Comparison of ENCODE assay signal across 1 cellular context in the genomic region with DNA sequence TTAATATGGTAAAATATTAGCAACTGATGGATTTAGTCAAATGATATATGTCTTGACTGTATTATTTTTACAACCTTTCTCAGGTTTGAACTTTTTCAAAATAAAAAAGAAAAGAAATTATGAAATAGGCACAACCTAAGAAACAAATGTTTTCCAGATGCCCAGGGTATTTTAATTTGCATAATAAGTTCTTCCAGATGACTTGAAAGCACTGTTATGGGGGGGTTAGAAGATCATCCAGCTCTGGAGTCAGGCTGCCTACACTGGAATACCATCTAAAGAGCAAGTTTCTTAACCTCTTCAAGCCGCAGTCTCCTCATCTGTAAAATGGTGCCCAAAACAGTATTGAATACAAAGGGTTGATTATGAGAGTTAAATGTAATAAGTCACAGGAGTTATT.
TF ChIP-seq lines count a peak whose summit lies in the region.

No MANE protein-coding gene starts in this region.

TF ChIP-seq in IMR-90, 13 proteins besides CTCF, POLR2A, EP300 and RAD21:
- no peak for TF ChIP-seq MAZ (IDR thresholded peaks at IDR 0.05; ENCODE audit: borderline replicate concordance, low read depth, low read length)
- TF ChIP-seq, protein P1, sequence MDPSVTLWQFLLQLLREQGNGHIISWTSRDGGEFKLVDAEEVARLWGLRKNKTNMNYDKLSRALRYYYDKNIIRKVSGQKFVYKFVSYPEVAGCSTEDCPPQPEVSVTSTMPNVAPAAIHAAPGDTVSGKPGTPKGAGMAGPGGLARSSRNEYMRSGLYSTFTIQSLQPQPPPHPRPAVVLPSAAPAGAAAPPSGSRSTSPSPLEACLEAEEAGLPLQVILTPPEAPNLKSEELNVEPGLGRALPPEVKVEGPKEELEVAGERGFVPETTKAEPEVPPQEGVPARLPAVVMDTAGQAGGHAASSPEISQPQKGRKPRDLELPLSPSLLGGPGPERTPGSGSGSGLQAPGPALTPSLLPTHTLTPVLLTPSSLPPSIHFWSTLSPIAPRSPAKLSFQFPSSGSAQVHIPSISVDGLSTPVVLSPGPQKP (IDR thresholded peaks at IDR 0.05; ENCODE audit: borderline replicate concordance, low read depth, low read length) = no peak
- TF ChIP-seq SMC3 (IDR thresholded peaks at IDR 0.05; ENCODE audit: low read depth, low read length) = no peak
- no peak for TF ChIP-seq RCOR1 (IDR thresholded peaks at IDR 0.05; ENCODE audit: insufficient replicate concordance, low read length)
- no peak for TF ChIP-seq MAFK (IDR thresholded peaks at IDR 0.05; ENCODE audit: low read depth, low read length)
- TF ChIP-seq, protein P2, sequence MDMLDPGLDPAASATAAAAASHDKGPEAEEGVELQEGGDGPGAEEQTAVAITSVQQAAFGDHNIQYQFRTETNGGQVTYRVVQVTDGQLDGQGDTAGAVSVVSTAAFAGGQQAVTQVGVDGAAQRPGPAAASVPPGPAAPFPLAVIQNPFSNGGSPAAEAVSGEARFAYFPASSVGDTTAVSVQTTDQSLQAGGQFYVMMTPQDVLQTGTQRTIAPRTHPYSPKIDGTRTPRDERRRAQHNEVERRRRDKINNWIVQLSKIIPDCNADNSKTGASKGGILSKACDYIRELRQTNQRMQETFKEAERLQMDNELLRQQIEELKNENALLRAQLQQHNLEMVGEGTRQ (IDR thresholded peaks at IDR 0.05; ENCODE audit: low read depth, low read length) = no peak
- TF ChIP-seq CEBPB (IDR thresholded peaks at IDR 0.05; ENCODE audit: low read depth, low read length) = no peak
- no peak for TF ChIP-seq CHD1 (IDR thresholded peaks at IDR 0.05; ENCODE audit: low read depth, low read length)
- TF ChIP-seq MXI1 (IDR thresholded peaks at IDR 0.05; ENCODE audit: borderline replicate concordance, low read depth, low read length) = no peak
- no peak for TF ChIP-seq FOS (IDR thresholded peaks at IDR 0.05; ENCODE audit: low read depth, low read length)
- TF ChIP-seq RFX5 (IDR thresholded peaks at IDR 0.05; ENCODE audit: low read depth, low read length) = no peak
- no peak for TF ChIP-seq NFE2L2 (IDR thresholded peaks at IDR 0.05; ENCODE audit: low read depth, low read length)
- TF ChIP-seq BHLHE40 (IDR thresholded peaks at IDR 0.05; ENCODE audit: low read depth, low read length) = no peak
